In genomic region chr2:201127128-201127521, GRCh38 we compare ENCODE assay signal across 1 cellular context.
TF ChIP-seq lines count a peak whose summit lies in the region.

No MANE protein-coding gene starts in this region.

TF ChIP-seq in GM23338, 12 proteins besides CTCF, POLR2A, EP300 and RAD21 (continued from another document):
- TF ChIP-seq, protein P1, sequence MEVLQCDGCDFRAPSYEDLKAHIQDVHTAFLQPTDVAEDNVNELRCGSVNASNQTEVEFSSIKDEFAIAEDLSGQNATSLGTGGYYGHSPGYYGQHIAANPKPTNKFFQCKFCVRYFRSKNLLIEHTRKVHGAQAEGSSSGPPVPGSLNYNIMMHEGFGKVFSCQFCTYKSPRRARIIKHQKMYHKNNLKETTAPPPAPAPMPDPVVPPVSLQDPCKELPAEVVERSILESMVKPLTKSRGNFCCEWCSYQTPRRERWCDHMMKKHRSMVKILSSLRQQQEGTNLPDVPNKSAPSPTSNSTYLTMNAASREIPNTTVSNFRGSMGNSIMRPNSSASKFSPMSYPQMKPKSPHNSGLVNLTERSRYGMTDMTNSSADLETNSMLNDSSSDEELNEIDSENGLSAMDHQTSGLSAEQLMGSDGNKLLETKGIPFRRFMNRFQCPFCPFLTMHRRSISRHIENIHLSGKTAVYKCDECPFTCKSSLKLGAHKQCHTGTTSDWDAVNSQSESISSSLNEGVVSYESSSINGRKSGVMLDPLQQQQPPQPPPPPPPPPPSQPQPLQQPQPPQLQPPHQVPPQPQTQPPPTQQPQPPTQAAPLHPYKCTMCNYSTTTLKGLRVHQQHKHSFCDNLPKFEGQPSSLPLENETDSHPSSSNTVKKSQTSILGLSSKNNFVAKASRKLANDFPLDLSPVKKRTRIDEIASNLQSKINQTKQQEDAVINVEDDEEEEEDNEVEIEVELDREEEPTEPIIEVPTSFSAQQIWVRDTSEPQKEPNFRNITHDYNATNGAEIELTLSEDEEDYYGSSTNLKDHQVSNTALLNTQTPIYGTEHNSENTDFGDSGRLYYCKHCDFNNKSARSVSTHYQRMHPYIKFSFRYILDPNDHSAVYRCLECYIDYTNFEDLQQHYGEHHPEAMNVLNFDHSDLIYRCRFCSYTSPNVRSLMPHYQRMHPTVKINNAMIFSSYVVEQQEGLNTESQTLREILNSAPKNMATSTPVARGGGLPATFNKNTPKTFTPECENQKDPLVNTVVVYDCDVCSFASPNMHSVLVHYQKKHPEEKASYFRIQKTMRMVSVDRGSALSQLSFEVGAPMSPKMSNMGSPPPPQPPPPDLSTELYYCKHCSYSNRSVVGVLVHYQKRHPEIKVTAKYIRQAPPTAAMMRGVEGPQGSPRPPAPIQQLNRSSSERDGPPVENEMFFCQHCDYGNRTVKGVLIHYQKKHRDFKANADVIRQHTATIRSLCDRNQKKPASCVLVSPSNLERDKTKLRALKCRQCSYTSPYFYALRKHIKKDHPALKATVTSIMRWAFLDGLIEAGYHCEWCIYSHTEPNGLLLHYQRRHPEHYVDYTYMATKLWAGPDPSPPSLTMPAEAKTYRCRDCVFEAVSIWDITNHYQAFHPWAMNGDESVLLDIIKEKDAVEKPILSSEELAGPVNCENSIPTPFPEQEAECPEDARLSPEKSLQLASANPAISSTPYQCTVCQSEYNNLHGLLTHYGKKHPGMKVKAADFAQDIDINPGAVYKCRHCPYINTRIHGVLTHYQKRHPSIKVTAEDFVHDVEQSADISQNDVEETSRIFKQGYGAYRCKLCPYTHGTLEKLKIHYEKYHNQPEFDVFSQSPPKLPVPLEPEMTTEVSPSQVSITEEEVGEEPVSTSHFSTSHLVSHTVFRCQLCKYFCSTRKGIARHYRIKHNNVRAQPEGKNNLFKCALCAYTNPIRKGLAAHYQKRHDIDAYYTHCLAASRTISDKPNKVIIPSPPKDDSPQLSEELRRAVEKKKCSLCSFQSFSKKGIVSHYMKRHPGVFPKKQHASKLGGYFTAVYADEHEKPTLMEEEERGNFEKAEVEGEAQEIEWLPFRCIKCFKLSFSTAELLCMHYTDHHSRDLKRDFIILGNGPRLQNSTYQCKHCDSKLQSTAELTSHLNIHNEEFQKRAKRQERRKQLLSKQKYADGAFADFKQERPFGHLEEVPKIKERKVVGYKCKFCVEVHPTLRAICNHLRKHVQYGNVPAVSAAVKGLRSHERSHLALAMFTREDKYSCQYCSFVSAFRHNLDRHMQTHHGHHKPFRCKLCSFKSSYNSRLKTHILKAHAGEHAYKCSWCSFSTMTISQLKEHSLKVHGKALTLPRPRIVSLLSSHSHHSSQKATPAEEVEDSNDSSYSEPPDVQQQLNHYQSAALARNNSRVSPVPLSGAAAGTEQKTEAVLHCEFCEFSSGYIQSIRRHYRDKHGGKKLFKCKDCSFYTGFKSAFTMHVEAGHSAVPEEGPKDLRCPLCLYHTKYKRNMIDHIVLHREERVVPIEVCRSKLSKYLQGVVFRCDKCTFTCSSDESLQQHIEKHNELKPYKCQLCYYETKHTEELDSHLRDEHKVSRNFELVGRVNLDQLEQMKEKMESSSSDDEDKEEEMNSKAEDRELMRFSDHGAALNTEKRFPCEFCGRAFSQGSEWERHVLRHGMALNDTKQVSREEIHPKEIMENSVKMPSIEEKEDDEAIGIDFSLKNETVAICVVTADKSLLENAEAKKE (CRISPR knock-in tag; IDR thresholded peaks at IDR 0.05), result no peak
- TF ChIP-seq POLR2AphosphoS5 (IDR thresholded peaks at IDR 0.05; ENCODE audit: low read depth) (no peak), STAT1 (IDR thresholded peaks at IDR 0.05; ENCODE audit: unreplicated experiment) (no peak), EZH2 (IDR thresholded peaks at IDR 0.05; ENCODE audit: low read depth, unreplicated experiment) (no peak), CREB1 (CRISPR knock-in tag; IDR thresholded peaks at IDR 0.05; ENCODE audit: low read depth) (no peak), NANOG (IDR thresholded peaks at IDR 0.05; ENCODE audit: borderline replicate concordance) (no peak), ZNF114 (CRISPR knock-in tag; IDR thresholded peaks at IDR 0.05) (no peak), ZNF331 (CRISPR knock-in tag; IDR thresholded peaks at IDR 0.05; ENCODE audit: low read depth) (no peak)
- TF ChIP-seq, protein P2, sequence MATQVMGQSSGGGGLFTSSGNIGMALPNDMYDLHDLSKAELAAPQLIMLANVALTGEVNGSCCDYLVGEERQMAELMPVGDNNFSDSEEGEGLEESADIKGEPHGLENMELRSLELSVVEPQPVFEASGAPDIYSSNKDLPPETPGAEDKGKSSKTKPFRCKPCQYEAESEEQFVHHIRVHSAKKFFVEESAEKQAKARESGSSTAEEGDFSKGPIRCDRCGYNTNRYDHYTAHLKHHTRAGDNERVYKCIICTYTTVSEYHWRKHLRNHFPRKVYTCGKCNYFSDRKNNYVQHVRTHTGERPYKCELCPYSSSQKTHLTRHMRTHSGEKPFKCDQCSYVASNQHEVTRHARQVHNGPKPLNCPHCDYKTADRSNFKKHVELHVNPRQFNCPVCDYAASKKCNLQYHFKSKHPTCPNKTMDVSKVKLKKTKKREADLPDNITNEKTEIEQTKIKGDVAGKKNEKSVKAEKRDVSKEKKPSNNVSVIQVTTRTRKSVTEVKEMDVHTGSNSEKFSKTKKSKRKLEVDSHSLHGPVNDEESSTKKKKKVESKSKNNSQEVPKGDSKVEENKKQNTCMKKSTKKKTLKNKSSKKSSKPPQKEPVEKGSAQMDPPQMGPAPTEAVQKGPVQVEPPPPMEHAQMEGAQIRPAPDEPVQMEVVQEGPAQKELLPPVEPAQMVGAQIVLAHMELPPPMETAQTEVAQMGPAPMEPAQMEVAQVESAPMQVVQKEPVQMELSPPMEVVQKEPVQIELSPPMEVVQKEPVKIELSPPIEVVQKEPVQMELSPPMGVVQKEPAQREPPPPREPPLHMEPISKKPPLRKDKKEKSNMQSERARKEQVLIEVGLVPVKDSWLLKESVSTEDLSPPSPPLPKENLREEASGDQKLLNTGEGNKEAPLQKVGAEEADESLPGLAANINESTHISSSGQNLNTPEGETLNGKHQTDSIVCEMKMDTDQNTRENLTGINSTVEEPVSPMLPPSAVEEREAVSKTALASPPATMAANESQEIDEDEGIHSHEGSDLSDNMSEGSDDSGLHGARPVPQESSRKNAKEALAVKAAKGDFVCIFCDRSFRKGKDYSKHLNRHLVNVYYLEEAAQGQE (IDR thresholded peaks at IDR 0.05; ENCODE audit: unreplicated experiment), result no peak
